In genomic region chr12:2795291-2796186, GRCh38 we compare ENCODE assay signal across 1 cellular context.
TF ChIP-seq lines count a peak whose summit lies in the region.

No MANE protein-coding gene starts in this region.

TF ChIP-seq in HepG2, 621 proteins besides CTCF, POLR2A, EP300 and RAD21 (continued from another document and continues in another):
- TF ChIP-seq, protein P1, sequence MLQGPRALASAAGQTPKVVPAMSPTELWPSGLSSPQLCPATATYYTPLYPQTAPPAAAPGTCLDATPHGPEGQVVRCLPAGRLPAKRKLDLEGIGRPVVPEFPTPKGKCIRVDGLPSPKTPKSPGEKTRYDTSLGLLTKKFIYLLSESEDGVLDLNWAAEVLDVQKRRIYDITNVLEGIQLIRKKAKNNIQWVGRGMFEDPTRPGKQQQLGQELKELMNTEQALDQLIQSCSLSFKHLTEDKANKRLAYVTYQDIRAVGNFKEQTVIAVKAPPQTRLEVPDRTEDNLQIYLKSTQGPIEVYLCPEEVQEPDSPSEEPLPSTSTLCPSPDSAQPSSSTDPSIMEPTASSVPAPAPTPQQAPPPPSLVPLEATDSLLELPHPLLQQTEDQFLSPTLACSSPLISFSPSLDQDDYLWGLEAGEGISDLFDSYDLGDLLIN (CRISPR knock-in tag; IDR thresholded peaks at IDR 0.05; ENCODE audit: borderline replicate concordance) = no peak
- TF ChIP-seq NFIC (IDR thresholded peaks at IDR 0.05; ENCODE audit: low read length) (no peak), ZSCAN22 (CRISPR knock-in tag; IDR thresholded peaks at IDR 0.05) (no peak), SMAD1 (CRISPR knock-in tag; IDR thresholded peaks at IDR 0.05; ENCODE audit: borderline replicate concordance, low read depth) (no peak), HDAC1 (CRISPR knock-in tag; IDR thresholded peaks at IDR 0.05) (peak; percentile 40; the same call in 1 of the 2 replicates), ZNF441 (CRISPR knock-in tag; IDR thresholded peaks at IDR 0.05; ENCODE audit: borderline replicate concordance) (no peak), ZNF331 (CRISPR knock-in tag; IDR thresholded peaks at IDR 0.05) (0 out of 2 replicates have a peak, but pooled peaks have one; percentile 28), FIP1L1 (IDR thresholded peaks at IDR 0.05; ENCODE audit: borderline replicate concordance, insufficient read depth, low read depth, low read length) (no peak), MED1 (CRISPR knock-in tag; IDR thresholded peaks at IDR 0.05) (peak; percentile 42; the same call in 1 of the 2 replicates), CHD4 (IDR thresholded peaks at IDR 0.05; ENCODE audit: borderline replicate concordance, low read length) (no peak), PTBP1 (IDR thresholded peaks at IDR 0.05; ENCODE audit: low read depth, low read length, poor library complexity, severe bottlenecking) (no peak), IKZF5 (CRISPR knock-in tag; IDR thresholded peaks at IDR 0.05) (peak; percentile 49; the same call in 1 of the 2 replicates), ZNF143 (CRISPR knock-in tag; IDR thresholded peaks at IDR 0.05) (peak; percentile 88), ZNF7 (CRISPR knock-in tag; IDR thresholded peaks at IDR 0.05) (no peak), DR1 (CRISPR knock-in tag; IDR thresholded peaks at IDR 0.05) (no peak), XRCC5 (optimal IDR thresholded peaks at IDR 0.05; ENCODE audit: low read length) (peak; percentile 27), CBX1 (IDR thresholded peaks at IDR 0.05; ENCODE audit: low read depth) (no peak), ZNF883 (CRISPR knock-in tag; IDR thresholded peaks at IDR 0.05; ENCODE audit: not compliant biosample characterization) (no peak), ZFP82 (CRISPR knock-in tag; IDR thresholded peaks at IDR 0.05; ENCODE audit: borderline replicate concordance) (peak; percentile 61; the same call in 1 of the 2 replicates), ZNF709 (CRISPR knock-in tag; IDR thresholded peaks at IDR 0.05) (no peak), ZNF333 (CRISPR knock-in tag; IDR thresholded peaks at IDR 0.05; ENCODE audit: borderline replicate concordance) (no peak), ZNF564 (CRISPR knock-in tag; IDR thresholded peaks at IDR 0.05) (peak; percentile 39; the same call in 1 of the 2 replicates), FLYWCH1 (CRISPR knock-in tag; IDR thresholded peaks at IDR 0.05) (no peak), ZNF772 (CRISPR knock-in tag; IDR thresholded peaks at IDR 0.05) (no peak), MIXL1 (CRISPR knock-in tag; IDR thresholded peaks at IDR 0.05) (no peak), RBM22 (optimal IDR thresholded peaks at IDR 0.05; ENCODE audit: low read length) (no peak), ZNF740 (CRISPR knock-in tag; IDR thresholded peaks at IDR 0.05) (0 out of 2 replicates have a peak, but pooled peaks have one; percentile 64), TP53 (CRISPR knock-in tag; conservative IDR thresholded peaks at IDR 0.05) (no peak), ZNF777 (CRISPR knock-in tag; IDR thresholded peaks at IDR 0.05) (peak; percentile 52; the same call in 1 of the 2 replicates), ZEB1 (IDR thresholded peaks at IDR 0.05; ENCODE audit: insufficient replicate concordance, low read depth) (no peak), IRF2 (CRISPR knock-in tag; IDR thresholded peaks at IDR 0.05) (0 out of 2 replicates have a peak, but pooled peaks have one; percentile 22), ZNF276 (CRISPR knock-in tag; IDR thresholded peaks at IDR 0.05; ENCODE audit: low read depth) (peak; percentile 24; the same call in 1 of the 2 replicates), SNAPC2 (CRISPR knock-in tag; IDR thresholded peaks at IDR 0.05) (no peak), ZNF766 (CRISPR knock-in tag; IDR thresholded peaks at IDR 0.05; ENCODE audit: borderline replicate concordance) (peak; percentile 27; the same call in 1 of the 2 replicates), SPEN (CRISPR knock-in tag; IDR thresholded peaks at IDR 0.05; ENCODE audit: low read depth) (no peak; the same call in 1 of the 2 replicates)
- TF ChIP-seq, protein P2, sequence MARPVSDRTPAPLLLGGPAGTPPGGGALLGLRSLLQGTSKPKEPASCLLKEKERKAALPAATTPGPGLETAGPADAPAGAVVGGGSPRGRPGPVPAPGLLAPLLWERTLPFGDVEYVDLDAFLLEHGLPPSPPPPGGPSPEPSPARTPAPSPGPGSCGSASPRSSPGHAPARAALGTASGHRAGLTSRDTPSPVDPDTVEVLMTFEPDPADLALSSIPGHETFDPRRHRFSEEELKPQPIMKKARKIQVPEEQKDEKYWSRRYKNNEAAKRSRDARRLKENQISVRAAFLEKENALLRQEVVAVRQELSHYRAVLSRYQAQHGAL (CRISPR knock-in tag; IDR thresholded peaks at IDR 0.05; ENCODE audit: not compliant biosample characterization) = no peak
- TF ChIP-seq, protein P3, sequence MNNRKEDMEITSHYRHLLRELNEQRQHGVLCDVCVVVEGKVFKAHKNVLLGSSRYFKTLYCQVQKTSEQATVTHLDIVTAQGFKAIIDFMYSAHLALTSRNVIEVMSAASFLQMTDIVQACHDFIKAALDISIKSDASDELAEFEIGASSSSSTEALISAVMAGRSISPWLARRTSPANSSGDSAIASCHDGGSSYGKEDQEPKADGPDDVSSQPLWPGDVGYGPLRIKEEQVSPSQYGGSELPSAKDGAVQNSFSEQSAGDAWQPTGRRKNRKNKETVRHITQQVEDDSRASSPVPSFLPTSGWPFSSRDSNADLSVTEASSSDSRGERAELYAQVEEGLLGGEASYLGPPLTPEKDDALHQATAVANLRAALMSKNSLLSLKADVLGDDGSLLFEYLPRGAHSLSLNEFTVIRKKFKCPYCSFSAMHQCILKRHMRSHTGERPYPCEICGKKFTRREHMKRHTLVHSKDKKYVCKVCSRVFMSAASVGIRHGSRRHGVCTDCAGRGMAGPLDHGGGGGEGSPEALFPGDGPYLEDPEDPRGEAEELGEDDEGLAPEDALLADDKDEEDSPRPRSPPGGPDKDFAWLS (CRISPR knock-in tag; IDR thresholded peaks at IDR 0.05; ENCODE audit: borderline replicate concordance) = no peak
- TF ChIP-seq, protein P4, sequence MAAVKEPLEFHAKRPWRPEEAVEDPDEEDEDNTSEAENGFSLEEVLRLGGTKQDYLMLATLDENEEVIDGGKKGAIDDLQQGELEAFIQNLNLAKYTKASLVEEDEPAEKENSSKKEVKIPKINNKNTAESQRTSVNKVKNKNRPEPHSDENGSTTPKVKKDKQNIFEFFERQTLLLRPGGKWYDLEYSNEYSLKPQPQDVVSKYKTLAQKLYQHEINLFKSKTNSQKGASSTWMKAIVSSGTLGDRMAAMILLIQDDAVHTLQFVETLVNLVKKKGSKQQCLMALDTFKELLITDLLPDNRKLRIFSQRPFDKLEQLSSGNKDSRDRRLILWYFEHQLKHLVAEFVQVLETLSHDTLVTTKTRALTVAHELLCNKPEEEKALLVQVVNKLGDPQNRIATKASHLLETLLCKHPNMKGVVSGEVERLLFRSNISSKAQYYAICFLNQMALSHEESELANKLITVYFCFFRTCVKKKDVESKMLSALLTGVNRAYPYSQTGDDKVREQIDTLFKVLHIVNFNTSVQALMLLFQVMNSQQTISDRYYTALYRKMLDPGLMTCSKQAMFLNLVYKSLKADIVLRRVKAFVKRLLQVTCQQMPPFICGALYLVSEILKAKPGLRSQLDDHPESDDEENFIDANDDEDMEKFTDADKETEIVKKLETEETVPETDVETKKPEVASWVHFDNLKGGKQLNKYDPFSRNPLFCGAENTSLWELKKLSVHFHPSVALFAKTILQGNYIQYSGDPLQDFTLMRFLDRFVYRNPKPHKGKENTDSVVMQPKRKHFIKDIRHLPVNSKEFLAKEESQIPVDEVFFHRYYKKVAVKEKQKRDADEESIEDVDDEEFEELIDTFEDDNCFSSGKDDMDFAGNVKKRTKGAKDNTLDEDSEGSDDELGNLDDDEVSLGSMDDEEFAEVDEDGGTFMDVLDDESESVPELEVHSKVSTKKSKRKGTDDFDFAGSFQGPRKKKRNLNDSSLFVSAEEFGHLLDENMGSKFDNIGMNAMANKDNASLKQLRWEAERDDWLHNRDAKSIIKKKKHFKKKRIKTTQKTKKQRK (IDR thresholded peaks at IDR 0.05; ENCODE audit: low read length) = no peak
- TF ChIP-seq, protein P5, sequence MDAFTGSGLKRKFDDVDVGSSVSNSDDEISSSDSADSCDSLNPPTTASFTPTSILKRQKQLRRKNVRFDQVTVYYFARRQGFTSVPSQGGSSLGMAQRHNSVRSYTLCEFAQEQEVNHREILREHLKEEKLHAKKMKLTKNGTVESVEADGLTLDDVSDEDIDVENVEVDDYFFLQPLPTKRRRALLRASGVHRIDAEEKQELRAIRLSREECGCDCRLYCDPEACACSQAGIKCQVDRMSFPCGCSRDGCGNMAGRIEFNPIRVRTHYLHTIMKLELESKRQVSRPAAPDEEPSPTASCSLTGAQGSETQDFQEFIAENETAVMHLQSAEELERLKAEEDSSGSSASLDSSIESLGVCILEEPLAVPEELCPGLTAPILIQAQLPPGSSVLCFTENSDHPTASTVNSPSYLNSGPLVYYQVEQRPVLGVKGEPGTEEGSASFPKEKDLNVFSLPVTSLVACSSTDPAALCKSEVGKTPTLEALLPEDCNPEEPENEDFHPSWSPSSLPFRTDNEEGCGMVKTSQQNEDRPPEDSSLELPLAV (CRISPR knock-in tag; conservative IDR thresholded peaks at IDR 0.05; ENCODE audit: low read depth) = no peak
- TF ChIP-seq, protein P6, sequence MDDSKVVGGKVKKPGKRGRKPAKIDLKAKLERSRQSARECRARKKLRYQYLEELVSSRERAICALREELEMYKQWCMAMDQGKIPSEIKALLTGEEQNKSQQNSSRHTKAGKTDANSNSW (CRISPR knock-in tag; IDR thresholded peaks at IDR 0.05; ENCODE audit: borderline replicate concordance) = no peak
- TF ChIP-seq, protein P7, sequence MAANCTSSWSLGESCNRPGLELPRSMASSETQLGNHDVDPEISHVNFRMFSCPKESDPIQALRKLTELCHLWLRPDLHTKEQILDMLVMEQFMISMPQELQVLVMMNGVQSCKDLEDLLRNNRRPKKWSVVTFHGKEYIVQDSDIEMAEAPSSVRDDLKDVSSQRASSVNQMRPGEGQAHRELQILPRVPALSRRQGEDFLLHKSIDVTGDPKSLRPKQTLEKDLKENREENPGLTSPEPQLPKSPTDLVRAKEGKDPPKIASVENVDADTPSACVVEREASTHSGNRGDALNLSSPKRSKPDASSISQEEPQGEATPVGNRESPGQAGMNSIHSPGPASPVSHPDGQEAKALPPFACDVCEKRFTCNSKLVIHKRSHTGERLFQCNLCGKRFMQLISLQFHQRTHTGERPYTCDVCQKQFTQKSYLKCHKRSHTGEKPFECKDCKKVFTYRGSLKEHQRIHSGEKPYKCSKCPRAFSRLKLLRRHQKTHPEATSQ (CRISPR knock-in tag; IDR thresholded peaks at IDR 0.05; ENCODE audit: borderline replicate concordance) = no peak
- TF ChIP-seq, protein P8, sequence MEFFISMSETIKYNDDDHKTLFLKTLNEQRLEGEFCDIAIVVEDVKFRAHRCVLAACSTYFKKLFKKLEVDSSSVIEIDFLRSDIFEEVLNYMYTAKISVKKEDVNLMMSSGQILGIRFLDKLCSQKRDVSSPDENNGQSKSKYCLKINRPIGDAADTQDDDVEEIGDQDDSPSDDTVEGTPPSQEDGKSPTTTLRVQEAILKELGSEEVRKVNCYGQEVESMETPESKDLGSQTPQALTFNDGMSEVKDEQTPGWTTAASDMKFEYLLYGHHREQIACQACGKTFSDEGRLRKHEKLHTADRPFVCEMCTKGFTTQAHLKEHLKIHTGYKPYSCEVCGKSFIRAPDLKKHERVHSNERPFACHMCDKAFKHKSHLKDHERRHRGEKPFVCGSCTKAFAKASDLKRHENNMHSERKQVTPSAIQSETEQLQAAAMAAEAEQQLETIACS (CRISPR knock-in tag; IDR thresholded peaks at IDR 0.05) = no peak
- TF ChIP-seq, protein P9, sequence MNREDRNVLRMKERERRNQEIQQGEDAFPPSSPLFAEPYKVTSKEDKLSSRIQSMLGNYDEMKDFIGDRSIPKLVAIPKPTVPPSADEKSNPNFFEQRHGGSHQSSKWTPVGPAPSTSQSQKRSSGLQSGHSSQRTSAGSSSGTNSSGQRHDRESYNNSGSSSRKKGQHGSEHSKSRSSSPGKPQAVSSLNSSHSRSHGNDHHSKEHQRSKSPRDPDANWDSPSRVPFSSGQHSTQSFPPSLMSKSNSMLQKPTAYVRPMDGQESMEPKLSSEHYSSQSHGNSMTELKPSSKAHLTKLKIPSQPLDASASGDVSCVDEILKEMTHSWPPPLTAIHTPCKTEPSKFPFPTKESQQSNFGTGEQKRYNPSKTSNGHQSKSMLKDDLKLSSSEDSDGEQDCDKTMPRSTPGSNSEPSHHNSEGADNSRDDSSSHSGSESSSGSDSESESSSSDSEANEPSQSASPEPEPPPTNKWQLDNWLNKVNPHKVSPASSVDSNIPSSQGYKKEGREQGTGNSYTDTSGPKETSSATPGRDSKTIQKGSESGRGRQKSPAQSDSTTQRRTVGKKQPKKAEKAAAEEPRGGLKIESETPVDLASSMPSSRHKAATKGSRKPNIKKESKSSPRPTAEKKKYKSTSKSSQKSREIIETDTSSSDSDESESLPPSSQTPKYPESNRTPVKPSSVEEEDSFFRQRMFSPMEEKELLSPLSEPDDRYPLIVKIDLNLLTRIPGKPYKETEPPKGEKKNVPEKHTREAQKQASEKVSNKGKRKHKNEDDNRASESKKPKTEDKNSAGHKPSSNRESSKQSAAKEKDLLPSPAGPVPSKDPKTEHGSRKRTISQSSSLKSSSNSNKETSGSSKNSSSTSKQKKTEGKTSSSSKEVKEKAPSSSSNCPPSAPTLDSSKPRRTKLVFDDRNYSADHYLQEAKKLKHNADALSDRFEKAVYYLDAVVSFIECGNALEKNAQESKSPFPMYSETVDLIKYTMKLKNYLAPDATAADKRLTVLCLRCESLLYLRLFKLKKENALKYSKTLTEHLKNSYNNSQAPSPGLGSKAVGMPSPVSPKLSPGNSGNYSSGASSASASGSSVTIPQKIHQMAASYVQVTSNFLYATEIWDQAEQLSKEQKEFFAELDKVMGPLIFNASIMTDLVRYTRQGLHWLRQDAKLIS (CRISPR knock-in tag; IDR thresholded peaks at IDR 0.05) = no peak
